25 cellular contexts compared by ENCODE assay signal in the genomic region with DNA sequence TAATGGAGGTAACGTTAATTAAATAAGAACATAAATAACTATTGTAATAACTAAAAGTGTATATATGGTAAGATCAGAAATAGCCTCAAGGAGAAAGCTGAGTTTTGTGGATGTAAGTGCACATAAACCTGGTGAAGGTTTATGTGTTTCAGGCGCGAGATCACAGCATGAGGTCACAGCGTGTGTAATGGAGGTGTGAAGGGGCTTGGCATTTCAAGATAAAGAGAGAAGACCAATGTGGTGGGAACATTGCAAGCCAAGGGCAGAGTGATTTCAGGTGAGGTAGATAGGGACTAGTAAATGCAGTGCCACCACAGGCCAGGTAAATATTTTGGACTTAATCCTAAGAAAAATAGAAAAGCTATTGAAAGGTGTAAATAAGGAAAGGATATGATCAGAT.
"Had no signal": no experiment of that assay in that cellular context is flagged by ENCODE, and none has a peak within 500 bp of the region (broad histone marks: within the 10 kb centered on the region; RNA-seq: fewer than 3 reads in every experiment).

No MANE protein-coding gene starts in this region.

- H3K27ac ChIP-seq: adrenal gland, body of pancreas, colonic mucosa had no signal

- H3K4me3 ChIP-seq: adrenal gland, body of pancreas, colonic mucosa had no signal

- DNase-seq: activated CD4-positive, alpha-beta memory T cell treated with anti-CD3 and anti-CD28 coated beads for 36 hours; activated CD4-positive, alpha-beta T cell treated with anti-CD3 and anti-CD28 coated beads for 36 hours; activated CD4-positive, alpha-beta T cell treated with anti-CD3 and anti-CD28 coated beads, Interleukin-2, amount 10 ng/mL, durations not matched to agents 24 days and 14 days; activated CD4-positive, CD25-positive, alpha-beta regulatory T cell; activated CD4-positive, CD25-positive, alpha-beta regulatory T cell treated with anti-CD3 and anti-CD28 coated beads, Interleukin-2, amount 50 U/mL, for 72 hours; activated CD8-positive, alpha-beta memory T cell treated with anti-CD3 and anti-CD28 coated beads, Interleukin-2, amount 10 ng/mL, durations not matched to agents 7 days and 5 days; activated CD8-positive, alpha-beta memory T cell treated with anti-CD3 and anti-CD28 coated beads, Interleukin-2, amount 50 U/mL, for 4 hours; activated CD8-positive, alpha-beta T cell treated with anti-CD3 and anti-CD28 coated beads, Interleukin-2, amount 10 ng/mL, durations not matched to agents 7 days and 5 days; activated effector memory CD4-positive, alpha-beta T cell treated with anti-CD3 and anti-CD28 coated beads, Interleukin-2, amount 50 U/mL, for 16 hours; activated naive CD4-positive, alpha-beta T cell treated with anti-CD3 and anti-CD28 coated beads for 36 hours; activated naive CD8-positive, alpha-beta T cell treated with anti-CD3 and anti-CD28 coated beads for 36 hours; activated naive CD8-positive, alpha-beta T cell treated with anti-CD3 and anti-CD28 coated beads, Interleukin-2, amount 50 U/mL, for 24 hours; activated T-cell treated with anti-CD3 and anti-CD28 coated beads, Interleukin-2, amount 50 U/mL, for 1 hour; activated T-cell treated with anti-CD3 and anti-CD28 coated beads, Interleukin-2, amount 50 U/mL, for 48 hours; adrenal gland; amygdala; aorta; body of pancreas; caudate nucleus; colonic mucosa; effector CD8-positive, alpha-beta T cell; head of caudate nucleus; T-helper 17 cell; T1000 had no signal

- H3K27me3 ChIP-seq: adrenal gland, body of pancreas, colonic mucosa had no signal

- H3K4me1 ChIP-seq: body of pancreas, colonic mucosa had no signal

- H3K36me3 ChIP-seq: adrenal gland, colonic mucosa had no signal

- FAIRE-seq: frontal cortex had no signal

- H3K9me3 ChIP-seq: adrenal gland, body of pancreas, colonic mucosa had no signal
